8 cellular contexts compared by ENCODE assay signal in genomic region chr7:47763063-47763974, GRCh38.
DNase-seq lines count a peak whose midpoint lies in the region; ATAC-seq, FAIRE-seq and TF ChIP-seq lines count a peak whose summit lies in the region.

No MANE protein-coding gene starts in this region.

- dilution Hi-C loops in endothelial cell of umbilical vein (cut with MboI; ENCODE audit: extremely low pct_ligation_motif_present, low sequenced_read_pairs), result no loop called here

- no peaks in the 10 kb centered on the region for H3K79me2 ChIP-seq in endothelial cell of umbilical vein (ENCODE audit: control insufficient read depth, insufficient read depth, low read length)

- no peak overlapping the region for H3K27ac Mint-ChIP-seq in activated CD8-positive, alpha-beta T cell treated with anti-CD3 and anti-CD28 coated beads, Interleukin-2, amount 10 ng/mL, durations not matched to agents 7 days and 5 days

- H3K27me3 ChIP-seq in endothelial cell of umbilical vein (ENCODE audit: control insufficient read depth in 2 of 2, insufficient read depth in 2 of 2, low read length in 2 of 2), result no peaks in the 10 kb centered on the region

- BruUV-seq in endothelial cell of umbilical vein (replicated peaks; lab: Mats Ljungman, UMichigan), result no TSS peak

- ATAC-seq in GM21515 (IDR thresholded peaks at IDR 0.05; ENCODE audit: unreplicated experiment), result peak; percentile 49
- no peak for ATAC-seq in activated CD8-positive, alpha-beta T cell treated with anti-CD3 and anti-CD28 coated beads, Interleukin-2, amount 10 ng/mL, durations not matched to agents 7 days and 5 days

- H3K4me3 ChIP-seq in endothelial cell of umbilical vein (replicated peaks in 1 of 3; ENCODE audit: insufficient read depth in 1 of 3, low read depth in 1 of 3, low read length in 3 of 3), result no peak overlapping the region

- no peak for TF ChIP-seq CTCF in endothelial cell of umbilical vein (IDR thresholded peaks at IDR 0.05; ENCODE audit: extremely low read depth in 1 of 2, insufficient read depth in 1 of 2, low read depth in 1 of 2, low read length in 2 of 2)

- TF ChIP-seq POLR2A in endothelial cell of umbilical vein (IDR thresholded peaks at IDR 0.05; ENCODE audit: low read depth, low read length), result no peak

- H3K4me1 ChIP-seq in endothelial cell of umbilical vein (ENCODE audit: control insufficient read depth, extremely low read depth, insufficient read depth, low read length), result peaks cover 7% of the 10 kb centered on the region

- H3K36me3 Mint-ChIP-seq in activated CD8-positive, alpha-beta T cell treated with anti-CD3 and anti-CD28 coated beads, Interleukin-2, amount 10 ng/mL, durations not matched to agents 7 days and 5 days (ENCODE audit: low read depth), result no peaks in the 10 kb centered on the region

- FAIRE-seq in endothelial cell of umbilical vein (lab: Jason Lieb, UNC), result peak; percentile 15

- no peaks in the 10 kb centered on the region for H3K4me1 Mint-ChIP-seq in activated CD8-positive, alpha-beta T cell treated with anti-CD3 and anti-CD28 coated beads, Interleukin-2, amount 10 ng/mL, durations not matched to agents 7 days and 5 days (ENCODE audit: low read depth)

- H3K9ac ChIP-seq in endothelial cell of umbilical vein (replicated peaks; ENCODE audit: extremely low read depth, insufficient read depth, low read length), result no peak overlapping the region

- DNase-seq in NCI-H69 (lab: John Stamatoyannopoulos, UW) (peak; percentile 98), endothelial cell of umbilical vein (ENCODE audit: low read depth, low spot score) (peak; percentile 56), smooth muscle cell of the brain vasculature (ENCODE audit: low read depth, low spot score) (peak; percentile 73), epidermal melanocyte (ENCODE audit: insufficient read length, low spot score) (no peak), CD1c-positive myeloid dendritic cell (ENCODE audit: extremely low spot score) (no peak), NCI-H2107 treated with DMSO at 0.1 percent for 48 hours (lab: John Stamatoyannopoulos, UW; ENCODE audit: unreplicated experiment) (no peak)
- no peak for DNase-seq in activated CD8-positive, alpha-beta T cell treated with anti-CD3 and anti-CD28 coated beads, Interleukin-2, amount 10 ng/mL, durations not matched to agents 7 days and 5 days

- peaks cover 3% of the 10 kb centered on the region for H3K27me3 Mint-ChIP-seq in activated CD8-positive, alpha-beta T cell treated with anti-CD3 and anti-CD28 coated beads, Interleukin-2, amount 10 ng/mL, durations not matched to agents 7 days and 5 days (ENCODE audit: low read depth)

- H3K9me3 Mint-ChIP-seq in activated CD8-positive, alpha-beta T cell treated with anti-CD3 and anti-CD28 coated beads, Interleukin-2, amount 10 ng/mL, durations not matched to agents 7 days and 5 days (ENCODE audit: insufficient read depth), result no peaks in the 10 kb centered on the region

- POLR2A ChIA-PET in endothelial cell of umbilical vein (lab: Charles Lee), result no interaction called here
- POLR2A ChIA-PET in activated CD8-positive, alpha-beta T cell treated with anti-CD3 and anti-CD28 coated beads, Interleukin-2, amount 10 ng/mL, durations not matched to agents 7 days and 5 days (lab: Charles Lee), result no interaction called here

- H3K4me3 Mint-ChIP-seq in activated CD8-positive, alpha-beta T cell treated with anti-CD3 and anti-CD28 coated beads, Interleukin-2, amount 10 ng/mL, durations not matched to agents 7 days and 5 days, result no peak overlapping the region

- no peaks in the 10 kb centered on the region for H3K36me3 ChIP-seq in endothelial cell of umbilical vein (ENCODE audit: control insufficient read depth in 2 of 2, extremely low read depth in 1 of 2, insufficient read depth in 2 of 2, low read length in 2 of 2)

- H2AFZ ChIP-seq in endothelial cell of umbilical vein (ENCODE audit: low read depth, low read length), result peak overlapping the region; percentile 73

- CTCF ChIA-PET in endothelial cell of umbilical vein (lab: Charles Lee), result interaction anchor here (0.6 to 2.6 kb wide), 5 partner anchors 10 to 328 kb away, joined by 3 to 9 read pairs (median 3); no protein-coding TSS in a partner anchor
- CTCF ChIA-PET in activated CD8-positive, alpha-beta T cell treated with anti-CD3 and anti-CD28 coated beads, Interleukin-2, amount 10 ng/mL, durations not matched to agents 7 days and 5 days (lab: Charles Lee), result no interaction called here

- H3K4me2 ChIP-seq in endothelial cell of umbilical vein (ENCODE audit: insufficient read depth, low read length), result no peak overlapping the region

- intact Hi-C loops in endothelial cell of umbilical vein (cut with micrococcal nuclease), result no loop called here

- no peaks in the 10 kb centered on the region for H4K20me1 ChIP-seq in endothelial cell of umbilical vein (replicated peaks; ENCODE audit: control insufficient read depth, extremely low read depth, insufficient read depth, low read length)

- H3K27ac ChIP-seq in endothelial cell of umbilical vein (ENCODE audit: insufficient read depth, low read depth, low read length), result no peak overlapping the region

- H3K9me3 ChIP-seq in endothelial cell of umbilical vein (replicated peaks; ENCODE audit: control insufficient read depth, insufficient read depth, low read length), result no peaks in the 10 kb centered on the region

- no peaks in the 10 kb centered on the region for H3K9me1 ChIP-seq in endothelial cell of umbilical vein (replicated peaks; ENCODE audit: control insufficient read depth, extremely low read depth, insufficient read depth, low read length)

TF ChIP-seq in endothelial cell of umbilical vein, 7 proteins besides CTCF, POLR2A, EP300 and RAD21:
- no peak for TF ChIP-seq JUN (IDR thresholded peaks at IDR 0.05; ENCODE audit: borderline replicate concordance, insufficient read depth, insufficient read length, low read depth)
- TF ChIP-seq MAX (IDR thresholded peaks at IDR 0.05; ENCODE audit: insufficient read depth, insufficient read length), result no peak
- TF ChIP-seq FOS (IDR thresholded peaks at IDR 0.05; ENCODE audit: borderline replicate concordance, insufficient read depth, low read length), result peak; percentile 42

Comparison
In these comparisons a context has a peak if more than half of its experiments do, and no peak if none do; other contexts are left out.
1. DNase-seq: peak in NCI-H69 (single experiment), endothelial cell of umbilical vein (single experiment) and smooth muscle cell of the brain vasculature (single experiment); none in epidermal melanocyte (single experiment), CD1c-positive myeloid dendritic cell (single experiment), activated CD8-positive, alpha-beta T cell treated with anti-CD3 and anti-CD28 coated beads, Interleukin-2, amount 10 ng/mL, durations not matched to agents 7 days and 5 days (single experiment) and NCI-H2107 treated with DMSO at 0.1 percent for 48 hours (single experiment).